8 cellular contexts compared by ENCODE assay signal in the genomic region with DNA sequence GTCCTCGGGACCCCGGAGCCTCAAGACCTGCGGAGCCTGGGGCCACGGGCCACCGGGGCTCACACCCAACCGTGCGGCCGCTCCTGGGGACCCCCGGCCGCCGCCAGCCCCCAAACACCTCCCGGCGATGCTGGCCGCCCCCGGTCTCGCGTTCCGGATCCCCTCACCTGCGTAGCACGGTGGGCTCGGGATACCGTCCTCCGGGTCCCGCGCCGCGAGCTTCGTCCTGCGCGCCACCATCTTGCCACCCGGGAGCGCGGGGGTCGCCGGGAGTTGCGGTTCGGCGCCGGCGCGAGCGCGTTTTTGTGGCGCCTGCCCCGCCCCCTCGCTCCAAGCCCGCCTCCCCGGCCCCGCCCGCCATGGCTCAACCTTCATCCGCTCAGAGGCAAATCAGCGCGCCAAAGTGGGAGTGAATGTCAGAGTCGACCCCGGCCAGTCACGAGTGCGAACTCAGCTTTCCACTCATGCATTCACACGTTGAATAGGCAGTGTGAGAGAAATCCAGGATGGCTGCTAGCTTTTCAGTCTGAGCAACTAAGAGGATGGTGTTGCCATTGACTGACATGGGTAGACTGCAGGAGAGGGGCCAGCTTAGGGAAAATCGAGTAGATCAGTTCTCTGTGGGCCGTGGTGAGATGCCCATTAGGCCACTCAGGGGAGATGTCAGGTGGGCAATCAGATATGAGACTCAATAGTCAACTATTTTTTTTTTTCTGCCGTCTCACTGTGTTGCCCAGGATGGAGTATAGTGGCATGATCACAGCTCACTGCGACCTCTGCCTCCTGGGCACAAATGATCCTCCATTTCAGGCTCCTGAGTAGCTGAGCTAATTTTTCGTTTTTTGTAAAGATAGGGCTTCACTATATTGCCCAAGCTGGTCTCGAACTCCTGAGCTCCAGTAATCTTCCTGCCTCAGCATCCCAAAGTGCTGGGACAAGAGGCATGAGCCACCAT. TPM values are rescaled to one million over a fixed set of nuclear protein-coding genes. Genes with fewer than 3 reads are reported as not detected.
A peak's percentile ranks its signal among the peaks of the same experiment; 100 is the strongest.
DNase-seq lines count a peak whose midpoint lies in the region; ATAC-seq and TF ChIP-seq lines count a peak whose summit lies in the region.

No MANE protein-coding gene starts in this region.

- TF ChIP-seq CTCF in foreskin fibroblast (IDR thresholded peaks at IDR 0.05; ENCODE audit: low read depth, low read length) (no peak), neural progenitor cell (IDR thresholded peaks at IDR 0.05) (no peak)

- 8% methylated on average over 64 of the region's 64 CpGs for WGBS in HUES64

- H3K4me1 Mint-ChIP-seq in neural progenitor cell: peaks cover 15% of the 10 kb centered on the region
- H3K4me1 Mint-ChIP-seq in stimulated activated naive CD8-positive, alpha-beta T cell treated with anti-CD3 and anti-CD28 coated beads, Interleukin-15, amount 100 ng/mL, for 72 hours: peaks cover 26% of the 10 kb centered on the region

- H4K20me1 ChIP-seq in neural progenitor cell (ENCODE audit: low read depth): peaks cover 7% of the 10 kb centered on the region

- no peaks in the 10 kb centered on the region for H3K9me3 Mint-ChIP-seq in neural progenitor cell
- H3K9me3 Mint-ChIP-seq in stimulated activated naive CD8-positive, alpha-beta T cell treated with anti-CD3 and anti-CD28 coated beads, Interleukin-15, amount 100 ng/mL, for 72 hours: no peaks in the 10 kb centered on the region

- H3K27ac ChIP-seq in HUES64 (ENCODE audit: low read depth, low read length) (peak overlapping the region; percentile 73), neural progenitor cell (no peak overlapping the region)

- peak overlapping the region; percentile 97 for H3K4me3 Mint-ChIP-seq in neural progenitor cell
- peak overlapping the region; percentile 97 to 100 for H3K4me3 Mint-ChIP-seq in stimulated activated naive CD8-positive, alpha-beta T cell treated with anti-CD3 and anti-CD28 coated beads, Interleukin-15, amount 100 ng/mL, for 72 hours

- H3K27me3 ChIP-seq in HUES64 (ENCODE audit: insufficient read depth, low read length) (no peaks in the 10 kb centered on the region), neural progenitor cell (no peaks in the 10 kb centered on the region)

- peaks cover 13% of the 10 kb centered on the region for H3K27me3 Mint-ChIP-seq in neural progenitor cell (ENCODE audit: insufficient read depth, low read depth)
- H3K27me3 Mint-ChIP-seq in stimulated activated naive CD8-positive, alpha-beta T cell treated with anti-CD3 and anti-CD28 coated beads, Interleukin-15, amount 100 ng/mL, for 72 hours: no peaks in the 10 kb centered on the region

- H2AFZ ChIP-seq in neural progenitor cell (replicated peaks): peak overlapping the region; percentile 84

- DNase-seq in AG08396 (ENCODE audit: low spot score) (peak; percentile 91), RPMI7951 (ENCODE audit: low read depth) (peak; percentile 67), foreskin fibroblast (peak; percentile 69 to 90), neural progenitor cell (ENCODE audit: low spot score) (peak; percentile 87)
- peak; percentile 75 for DNase-seq in activated effector memory CD4-positive, alpha-beta T cell treated with Interleukin-2 at 50 U/mL for 16 hours
- DNase-seq in stimulated activated naive CD8-positive, alpha-beta T cell treated with anti-CD3 and anti-CD28 coated beads, Interleukin-15, amount 100 ng/mL, for 72 hours: peak; percentile 74 to 80

- H3K79me2 ChIP-seq in neural progenitor cell (ENCODE audit: low read depth): peaks cover 19% of the 10 kb centered on the region

- peaks cover 14% of the 10 kb centered on the region for H3F3A ChIP-seq in neural progenitor cell (ENCODE audit: low read depth)

- H3K9ac ChIP-seq in HUES64 (ENCODE audit: low read depth, low read length) (peak overlapping the region; percentile 96), neural progenitor cell (peak overlapping the region; percentile 69)

- TF ChIP-seq POLR2A in GM18951 (IDR thresholded peaks at IDR 0.05; ENCODE audit: extremely low read depth, insufficient read depth, insufficient read length): peak; percentile 74

- H3K36me3 Mint-ChIP-seq in neural progenitor cell: peaks cover 19% of the 10 kb centered on the region

- ATAC-seq in stimulated activated naive CD8-positive, alpha-beta T cell treated with anti-CD3 and anti-CD28 coated beads, Interleukin-15, amount 100 ng/mL, for 72 hours: peak; percentile 90

- H3K4me3 ChIP-seq in HUES64 (ENCODE audit: low read length): peak overlapping the region; percentile 82
- H3K4me3 ChIP-seq in foreskin fibroblast (ENCODE audit: low read depth in 1 of 2, low read length in 2 of 2): peak overlapping the region; percentile 65 to 72
- peak overlapping the region; percentile 76 for H3K4me3 ChIP-seq in neural progenitor cell

- peak overlapping the region; percentile 43 for H3K27ac Mint-ChIP-seq in neural progenitor cell
- H3K27ac Mint-ChIP-seq in stimulated activated naive CD8-positive, alpha-beta T cell treated with anti-CD3 and anti-CD28 coated beads, Interleukin-15, amount 100 ng/mL, for 72 hours: peak overlapping the region; percentile 57 to 79

- peak overlapping the region; percentile 72 for H3K4me2 ChIP-seq in neural progenitor cell

- H3K4me1 ChIP-seq in HUES64 (ENCODE audit: insufficient read depth, low read length) (0 out of 2 replicates have a peak, but pooled peaks cover 3% of the 10 kb centered on the region), neural progenitor cell (no peaks in the 10 kb centered on the region)

- in situ Hi-C loops in GM18951 (cut with MboI; ENCODE audit: low sequenced_read_pairs, unreplicated experiment): loop anchor here (5.0 kb wide), 1 partner anchor 65 kb away; the partner anchor contains the start of gene RRP7A

- H3K9me3 ChIP-seq in HUES64 (ENCODE audit: insufficient read depth, low read depth, low read length) (no peaks in the 10 kb centered on the region), neural progenitor cell (ENCODE audit: low read depth) (no peaks in the 10 kb centered on the region)

- H3K36me3 ChIP-seq in HUES64 (ENCODE audit: insufficient read depth, low read length): peaks cover 64% of the 10 kb centered on the region
- no peaks in the 10 kb centered on the region for H3K36me3 ChIP-seq in neural progenitor cell

RNA-seq across cellular contexts. Expression of gene SERHL2, which starts 28.3 kb away (rescaled TPM):
- 0.40 TPM for polyA plus RNA-seq in HUES64 (2013, experiment 1 of 2)
- polyA plus RNA-seq in HUES64 (2013, experiment 2 of 2): 0.82 TPM
- total RNA-seq in RPMI7951 (2014; rRNA removed; shearing (Covaris generic)): 2.2 and 2.5 TPM in 2 replicates
- total RNA-seq in neural progenitor cell (ENCODE audit: low replicate concordance): 0.99 TPM in 1 of 2 replicates, not detected in the other

RNA-seq across cellular contexts. Expression of gene POLDIP3, which starts 32.6 kb away (rescaled TPM):
- 53.0 TPM for polyA plus RNA-seq in HUES64 (2013, experiment 1 of 2)
- polyA plus RNA-seq in HUES64 (2013, experiment 2 of 2): 51.9 TPM
- total RNA-seq in RPMI7951 (2014; rRNA removed; shearing (Covaris generic)): 20.7 and 23.1 TPM in 2 replicates
- total RNA-seq in neural progenitor cell (ENCODE audit: low replicate concordance): 37.8 and 67.2 TPM in 2 replicates

RNA-seq across cellular contexts. Expression of gene ATP5MGL, which starts 58.4 kb away (rescaled TPM):
- not detected for polyA plus RNA-seq in HUES64 (2013, experiment 1 of 2)
- not detected for polyA plus RNA-seq in HUES64 (2013, experiment 2 of 2)
- not detected in 2 replicates for total RNA-seq in RPMI7951 (2014; rRNA removed; shearing (Covaris generic))
- total RNA-seq in neural progenitor cell (ENCODE audit: low replicate concordance): 0.34 TPM in 1 of 2 replicates, not detected in the other
